In the genomic region with DNA sequence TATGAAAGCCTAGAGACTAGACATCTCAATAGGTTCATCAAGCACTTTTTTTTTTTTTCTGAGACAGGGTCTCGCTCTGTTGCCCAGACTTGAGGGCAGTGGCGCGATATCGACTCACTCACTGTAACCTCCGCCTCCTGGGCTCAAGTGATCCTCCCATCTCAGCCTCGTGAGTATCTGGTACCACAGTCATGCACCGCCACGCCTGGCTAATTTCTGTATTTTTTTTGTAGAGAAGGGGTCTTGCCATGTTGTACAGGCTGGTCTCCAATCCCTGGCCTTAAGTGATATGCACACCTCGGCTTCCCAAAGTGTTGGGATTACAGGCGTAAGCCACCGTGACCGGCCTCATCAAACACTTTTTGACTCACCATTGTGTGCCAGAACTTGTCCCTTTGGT, we compare ENCODE assay signal across 8 cellular contexts. TPM values are rescaled to one million over a fixed set of nuclear protein-coding genes. Genes with fewer than 3 reads are reported as not detected.
DNase-seq lines count a peak whose midpoint lies in the region; ATAC-seq and TF ChIP-seq lines count a peak whose summit lies in the region.

No MANE protein-coding gene starts in this region.

- no peak for ATAC-seq in HG02588 (IDR thresholded peaks at IDR 0.05; ENCODE audit: unreplicated experiment)

- H3K4me3 ChIP-seq in SK-N-MC = peak overlapping the region; percentile 90
- peak overlapping the region; percentile 77 for H3K4me3 ChIP-seq in fibroblast of villous mesenchyme (ENCODE audit: low read depth, low read length)
- H3K4me3 ChIP-seq in spleen = peak overlapping the region; percentile 70 to 89 (median 80)

- H3K36me3 ChIP-seq in SK-N-MC (ENCODE audit: insufficient read depth, low read length) = peaks cover 23% of the 10 kb centered on the region
- H3K36me3 ChIP-seq in spleen = peaks cover 0 to 22% (median 19%) of the 10 kb centered on the region in 6 donors

- H3K9me3 ChIP-seq in SK-N-MC (ENCODE audit: low read depth, low read length) = no peaks in the 10 kb centered on the region
- no peaks in the 10 kb centered on the region for H3K9me3 ChIP-seq in spleen

- peak overlapping the region; percentile 89 for H3K9ac ChIP-seq in SK-N-MC (ENCODE audit: insufficient read length)

- H3K4me1 ChIP-seq in spleen = peaks cover 8 to 43% (median 28%) of the 10 kb centered on the region in 6 donors

- H3K27me3 ChIP-seq in spleen (replicated peaks in 1 of 7) = no peaks in the 10 kb centered on the region

- TF ChIP-seq POLR2A in spleen (IDR thresholded peaks at IDR 0.05) = no peak

- TF ChIP-seq CTCF in fibroblast of villous mesenchyme (IDR thresholded peaks at IDR 0.05; ENCODE audit: insufficient read depth, low read depth, low read length) (no peak), spleen (IDR thresholded peaks at IDR 0.05 in 8 of 11, conservative IDR thresholded peaks at IDR 0.05 in 3 of 11) (no peak)

- H3K27ac ChIP-seq in SK-N-MC (peak overlapping the region; percentile 74), spleen (peak overlapping the region; percentile 71 to 88 (median 79))

- 70 to 78% (median 76%) methylated on average over 12 of the region's 12 CpGs for WGBS in spleen, 5 donors

- intact Hi-C loops in spleen (cut with DNase I; ENCODE audit: low total_unique reads) = loop anchor here (10.0 kb wide), 1 partner anchor 117 kb away; no protein-coding TSS in a partner anchor

- DNase-seq in NCI-H146 (lab: John Stamatoyannopoulos, UW) (peak; percentile 55), NCI-H146 treated with DMSO at 0.1 percent for 48 hours (lab: John Stamatoyannopoulos, UW; ENCODE audit: unreplicated experiment) (no peak), SK-N-MC (ENCODE audit: low read depth, low spot score) (no peak), fibroblast of villous mesenchyme (ENCODE audit: low read depth) (no peak), spleen (no peak), HPDE6-E6E7 (ENCODE audit: extremely low spot score) (no peak), Kasumi-1 (lab: John Stamatoyannopoulos, UW) (no peak)

RNA-seq across cellular contexts. Expression of a gene that starts 0.6 kb away (rescaled TPM):
- total RNA-seq in fibroblast of villous mesenchyme = 15.1 and 24.2 TPM in 2 replicates
- 10 to 100 TPM; 14.9 to 49.6 (median 26.2) TPM for total RNA-seq in spleen
- 10 to 100 TPM; 12.3 to 25.4 (median 13.8) TPM for polyA plus RNA-seq in spleen

RNA-seq across cellular contexts. Expression of a gene that starts 10.3 kb away (rescaled TPM):
- total RNA-seq in fibroblast of villous mesenchyme (67.8 and 74.4 TPM in 2 replicates), spleen (10 to 100 TPM; 34.7 to 50.5 (median 48.3) TPM)
- polyA plus RNA-seq in spleen = 10 to 100 TPM; 48.1 to 74.7 (median 54.8) TPM

RNA-seq across cellular contexts. Expression of a gene that starts 17.3 kb away (rescaled TPM):
- not detected in 2 replicates for total RNA-seq in fibroblast of villous mesenchyme
- 1 to 10 TPM in 1 of 7 donors, under 1 TPM in 2, not detected in 4; 0.20 to 1.1 (median 0.46) TPM for total RNA-seq in spleen
- polyA plus RNA-seq in spleen = under 1 TPM; 0.22 to 0.80 (median 0.27) TPM

RNA-seq across cellular contexts. Expression of a gene that starts 22.4 kb away (rescaled TPM):
- total RNA-seq in fibroblast of villous mesenchyme = not detected in 2 replicates
- total RNA-seq in spleen = 1 to 10 TPM; 2.3 to 6.4 (median 4.3) TPM
- polyA plus RNA-seq in spleen = 1 to 10 TPM; 2.7 to 5.0 (median 2.8) TPM

RNA-seq across cellular contexts. Expression of a gene that starts 29.5 kb away (rescaled TPM):
- total RNA-seq in fibroblast of villous mesenchyme (20.9 and 24.2 TPM in 2 replicates), spleen (1 to 10 TPM in 3 of 7 donors, under 1 TPM in 4; 0.43 to 2.2 (median 0.86) TPM)
- under 1 TPM; 0.24 to 0.47 (median 0.35) TPM for polyA plus RNA-seq in spleen
